Comparison of ENCODE assay signal across 1 cellular context in the genomic region with DNA sequence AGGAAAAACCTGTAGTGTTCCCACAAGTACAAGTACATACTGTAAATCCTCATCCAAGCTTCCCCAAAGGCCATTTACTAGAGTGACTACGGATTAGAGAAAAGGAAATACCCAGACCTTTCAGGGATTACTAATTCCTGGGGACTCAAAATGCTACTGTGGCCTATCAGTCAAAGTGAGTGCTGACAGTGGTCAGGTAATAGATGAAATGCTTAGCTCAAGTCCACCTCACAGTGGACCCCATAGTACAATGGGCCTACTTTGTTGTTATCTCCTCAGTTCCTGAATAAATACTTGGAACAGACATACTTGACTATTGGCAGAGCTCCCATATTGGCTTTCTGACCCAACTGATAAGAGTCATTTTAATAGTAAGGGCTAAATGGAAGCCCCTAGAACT.
TF ChIP-seq lines count a peak whose summit lies in the region.

No MANE protein-coding gene starts in this region.

TF ChIP-seq in HepG2, 621 proteins besides CTCF, POLR2A, EP300 and RAD21 (continued from another document and continues in another):
- TF ChIP-seq, protein P1, sequence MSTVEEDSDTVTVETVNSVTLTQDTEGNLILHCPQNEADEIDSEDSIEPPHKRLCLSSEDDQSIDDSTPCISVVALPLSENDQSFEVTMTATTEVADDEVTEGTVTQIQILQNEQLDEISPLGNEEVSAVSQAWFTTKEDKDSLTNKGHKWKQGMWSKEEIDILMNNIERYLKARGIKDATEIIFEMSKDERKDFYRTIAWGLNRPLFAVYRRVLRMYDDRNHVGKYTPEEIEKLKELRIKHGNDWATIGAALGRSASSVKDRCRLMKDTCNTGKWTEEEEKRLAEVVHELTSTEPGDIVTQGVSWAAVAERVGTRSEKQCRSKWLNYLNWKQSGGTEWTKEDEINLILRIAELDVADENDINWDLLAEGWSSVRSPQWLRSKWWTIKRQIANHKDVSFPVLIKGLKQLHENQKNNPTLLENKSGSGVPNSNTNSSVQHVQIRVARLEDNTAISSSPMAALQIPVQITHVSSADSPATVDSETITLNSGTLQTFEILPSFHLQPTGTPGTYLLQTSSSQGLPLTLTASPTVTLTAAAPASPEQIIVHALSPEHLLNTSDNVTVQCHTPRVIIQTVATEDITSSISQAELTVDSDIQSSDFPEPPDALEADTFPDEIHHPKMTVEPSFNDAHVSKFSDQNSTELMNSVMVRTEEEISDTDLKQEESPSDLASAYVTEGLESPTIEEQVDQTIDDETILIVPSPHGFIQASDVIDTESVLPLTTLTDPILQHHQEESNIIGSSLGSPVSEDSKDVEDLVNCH (CRISPR knock-in tag; IDR thresholded peaks at IDR 0.05) = no peak
- no peak for TF ChIP-seq SIN3B (IDR thresholded peaks at IDR 0.05; ENCODE audit: low read length)
- peak; percentile 82 for TF ChIP-seq HNF4A (CRISPR knock-in tag; IDR thresholded peaks at IDR 0.05)
- no peak for TF ChIP-seq ZNF33A (CRISPR knock-in tag; IDR thresholded peaks at IDR 0.05; ENCODE audit: borderline replicate concordance)
- TF ChIP-seq SOX13 (IDR thresholded peaks at IDR 0.05) = 0 out of 2 replicates have a peak, but pooled peaks have one; percentile 47
- TF ChIP-seq SOX13 (CRISPR knock-in tag; conservative IDR thresholded peaks at IDR 0.05 in 1 of 2, IDR thresholded peaks at IDR 0.05 in 1 of 2) = peak in 1 of 2 experiments; percentile 94; a peak in 2 of 4 replicates
- no peak for TF ChIP-seq ZFP62 (CRISPR knock-in tag; IDR thresholded peaks at IDR 0.05)
- TF ChIP-seq HOXA9 (CRISPR knock-in tag; IDR thresholded peaks at IDR 0.05; ENCODE audit: borderline replicate concordance) = no peak
- no peak for TF ChIP-seq REPIN1 (CRISPR knock-in tag; IDR thresholded peaks at IDR 0.05; ENCODE audit: borderline replicate concordance, low read depth)
- no peak for TF ChIP-seq DNMT1 (CRISPR knock-in tag; IDR thresholded peaks at IDR 0.05)
- TF ChIP-seq, protein P2, sequence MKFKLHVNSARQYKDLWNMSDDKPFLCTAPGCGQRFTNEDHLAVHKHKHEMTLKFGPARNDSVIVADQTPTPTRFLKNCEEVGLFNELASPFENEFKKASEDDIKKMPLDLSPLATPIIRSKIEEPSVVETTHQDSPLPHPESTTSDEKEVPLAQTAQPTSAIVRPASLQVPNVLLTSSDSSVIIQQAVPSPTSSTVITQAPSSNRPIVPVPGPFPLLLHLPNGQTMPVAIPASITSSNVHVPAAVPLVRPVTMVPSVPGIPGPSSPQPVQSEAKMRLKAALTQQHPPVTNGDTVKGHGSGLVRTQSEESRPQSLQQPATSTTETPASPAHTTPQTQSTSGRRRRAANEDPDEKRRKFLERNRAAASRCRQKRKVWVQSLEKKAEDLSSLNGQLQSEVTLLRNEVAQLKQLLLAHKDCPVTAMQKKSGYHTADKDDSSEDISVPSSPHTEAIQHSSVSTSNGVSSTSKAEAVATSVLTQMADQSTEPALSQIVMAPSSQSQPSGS (CRISPR knock-in tag; IDR thresholded peaks at IDR 0.05) = no peak
- no peak for TF ChIP-seq GFI1 (CRISPR knock-in tag; IDR thresholded peaks at IDR 0.05; ENCODE audit: borderline replicate concordance)
- TF ChIP-seq CBX1 (IDR thresholded peaks at IDR 0.05; ENCODE audit: low read depth) = no peak
- no peak for TF ChIP-seq FLYWCH1 (CRISPR knock-in tag; IDR thresholded peaks at IDR 0.05)
- TF ChIP-seq, protein P3, sequence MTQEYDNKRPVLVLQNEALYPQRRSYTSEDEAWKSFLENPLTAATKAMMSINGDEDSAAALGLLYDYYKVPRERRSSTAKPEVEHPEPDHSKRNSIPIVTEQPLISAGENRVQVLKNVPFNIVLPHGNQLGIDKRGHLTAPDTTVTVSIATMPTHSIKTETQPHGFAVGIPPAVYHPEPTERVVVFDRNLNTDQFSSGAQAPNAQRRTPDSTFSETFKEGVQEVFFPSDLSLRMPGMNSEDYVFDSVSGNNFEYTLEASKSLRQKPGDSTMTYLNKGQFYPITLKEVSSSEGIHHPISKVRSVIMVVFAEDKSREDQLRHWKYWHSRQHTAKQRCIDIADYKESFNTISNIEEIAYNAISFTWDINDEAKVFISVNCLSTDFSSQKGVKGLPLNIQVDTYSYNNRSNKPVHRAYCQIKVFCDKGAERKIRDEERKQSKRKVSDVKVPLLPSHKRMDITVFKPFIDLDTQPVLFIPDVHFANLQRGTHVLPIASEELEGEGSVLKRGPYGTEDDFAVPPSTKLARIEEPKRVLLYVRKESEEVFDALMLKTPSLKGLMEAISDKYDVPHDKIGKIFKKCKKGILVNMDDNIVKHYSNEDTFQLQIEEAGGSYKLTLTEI (CRISPR knock-in tag; conservative IDR thresholded peaks at IDR 0.05) = no peak
- peak; percentile 76 for TF ChIP-seq FOXA3 (CRISPR knock-in tag; IDR thresholded peaks at IDR 0.05)
- TF ChIP-seq ZNF33B (CRISPR knock-in tag; IDR thresholded peaks at IDR 0.05) = no peak
- no peak for TF ChIP-seq NFIB (CRISPR knock-in tag; IDR thresholded peaks at IDR 0.05; ENCODE audit: borderline replicate concordance)
- TF ChIP-seq, protein P4, sequence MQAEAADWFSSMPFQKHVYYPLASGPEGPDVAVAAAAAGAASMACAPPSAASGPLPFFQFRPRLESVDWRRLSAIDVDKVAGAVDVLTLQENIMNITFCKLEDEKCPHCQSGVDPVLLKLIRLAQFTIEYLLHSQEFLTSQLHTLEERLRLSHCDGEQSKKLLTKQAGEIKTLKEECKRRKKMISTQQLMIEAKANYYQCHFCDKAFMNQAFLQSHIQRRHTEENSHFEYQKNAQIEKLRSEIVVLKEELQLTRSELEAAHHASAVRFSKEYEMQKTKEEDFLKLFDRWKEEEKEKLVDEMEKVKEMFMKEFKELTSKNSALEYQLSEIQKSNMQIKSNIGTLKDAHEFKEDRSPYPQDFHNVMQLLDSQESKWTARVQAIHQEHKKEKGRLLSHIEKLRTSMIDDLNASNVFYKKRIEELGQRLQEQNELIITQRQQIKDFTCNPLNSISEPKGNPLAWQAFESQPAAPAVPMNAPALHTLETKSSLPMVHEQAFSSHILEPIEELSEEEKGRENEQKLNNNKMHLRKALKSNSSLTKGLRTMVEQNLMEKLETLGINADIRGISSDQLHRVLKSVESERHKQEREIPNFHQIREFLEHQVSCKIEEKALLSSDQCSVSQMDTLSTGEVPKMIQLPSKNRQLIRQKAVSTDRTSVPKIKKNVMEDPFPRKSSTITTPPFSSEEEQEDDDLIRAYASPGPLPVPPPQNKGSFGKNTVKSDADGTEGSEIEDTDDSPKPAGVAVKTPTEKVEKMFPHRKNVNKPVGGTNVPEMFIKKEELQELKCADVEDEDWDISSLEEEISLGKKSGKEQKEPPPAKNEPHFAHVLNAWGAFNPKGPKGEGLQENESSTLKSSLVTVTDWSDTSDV (CRISPR knock-in tag; IDR thresholded peaks at IDR 0.05) = no peak
- no peak for TF ChIP-seq TRIM24 (CRISPR knock-in tag; IDR thresholded peaks at IDR 0.05)
- TF ChIP-seq NCOA5 (CRISPR knock-in tag; IDR thresholded peaks at IDR 0.05) = no peak
- no peak for TF ChIP-seq TAF15 (IDR thresholded peaks at IDR 0.05; ENCODE audit: low read depth, low read length, poor library complexity, severe bottlenecking)
- TF ChIP-seq, protein P5, sequence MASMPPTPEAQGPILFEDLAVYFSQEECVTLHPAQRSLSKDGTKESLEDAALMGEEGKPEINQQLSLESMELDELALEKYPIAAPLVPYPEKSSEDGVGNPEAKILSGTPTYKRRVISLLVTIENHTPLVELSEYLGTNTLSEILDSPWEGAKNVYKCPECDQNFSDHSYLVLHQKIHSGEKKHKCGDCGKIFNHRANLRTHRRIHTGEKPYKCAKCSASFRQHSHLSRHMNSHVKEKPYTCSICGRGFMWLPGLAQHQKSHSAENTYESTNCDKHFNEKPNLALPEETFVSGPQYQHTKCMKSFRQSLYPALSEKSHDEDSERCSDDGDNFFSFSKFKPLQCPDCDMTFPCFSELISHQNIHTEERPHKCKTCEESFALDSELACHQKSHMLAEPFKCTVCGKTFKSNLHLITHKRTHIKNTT (CRISPR knock-in tag; IDR thresholded peaks at IDR 0.05) = no peak
- no peak for TF ChIP-seq FOXC1 (CRISPR knock-in tag; IDR thresholded peaks at IDR 0.05; ENCODE audit: borderline replicate concordance)
- no peak for TF ChIP-seq IRX3 (CRISPR knock-in tag; IDR thresholded peaks at IDR 0.05; ENCODE audit: borderline replicate concordance, low read depth)
- no peak for TF ChIP-seq ZNF354B (CRISPR knock-in tag; IDR thresholded peaks at IDR 0.05)
- TF ChIP-seq, protein P6, sequence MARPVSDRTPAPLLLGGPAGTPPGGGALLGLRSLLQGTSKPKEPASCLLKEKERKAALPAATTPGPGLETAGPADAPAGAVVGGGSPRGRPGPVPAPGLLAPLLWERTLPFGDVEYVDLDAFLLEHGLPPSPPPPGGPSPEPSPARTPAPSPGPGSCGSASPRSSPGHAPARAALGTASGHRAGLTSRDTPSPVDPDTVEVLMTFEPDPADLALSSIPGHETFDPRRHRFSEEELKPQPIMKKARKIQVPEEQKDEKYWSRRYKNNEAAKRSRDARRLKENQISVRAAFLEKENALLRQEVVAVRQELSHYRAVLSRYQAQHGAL (CRISPR knock-in tag; IDR thresholded peaks at IDR 0.05; ENCODE audit: not compliant biosample characterization) = no peak
- TF ChIP-seq HOXD1 (CRISPR knock-in tag; IDR thresholded peaks at IDR 0.05) = 0 out of 2 replicates have a peak, but pooled peaks have one; percentile 58
- peak; percentile 31; the same call in 1 of the 2 replicates for TF ChIP-seq SMAD3 (CRISPR knock-in tag; IDR thresholded peaks at IDR 0.05)
- no peak for TF ChIP-seq HCFC1 (IDR thresholded peaks at IDR 0.05; ENCODE audit: low read depth, low read length)
- TF ChIP-seq MBNL3 (CRISPR knock-in tag; conservative IDR thresholded peaks at IDR 0.05) = no peak
- TF ChIP-seq, protein P7, sequence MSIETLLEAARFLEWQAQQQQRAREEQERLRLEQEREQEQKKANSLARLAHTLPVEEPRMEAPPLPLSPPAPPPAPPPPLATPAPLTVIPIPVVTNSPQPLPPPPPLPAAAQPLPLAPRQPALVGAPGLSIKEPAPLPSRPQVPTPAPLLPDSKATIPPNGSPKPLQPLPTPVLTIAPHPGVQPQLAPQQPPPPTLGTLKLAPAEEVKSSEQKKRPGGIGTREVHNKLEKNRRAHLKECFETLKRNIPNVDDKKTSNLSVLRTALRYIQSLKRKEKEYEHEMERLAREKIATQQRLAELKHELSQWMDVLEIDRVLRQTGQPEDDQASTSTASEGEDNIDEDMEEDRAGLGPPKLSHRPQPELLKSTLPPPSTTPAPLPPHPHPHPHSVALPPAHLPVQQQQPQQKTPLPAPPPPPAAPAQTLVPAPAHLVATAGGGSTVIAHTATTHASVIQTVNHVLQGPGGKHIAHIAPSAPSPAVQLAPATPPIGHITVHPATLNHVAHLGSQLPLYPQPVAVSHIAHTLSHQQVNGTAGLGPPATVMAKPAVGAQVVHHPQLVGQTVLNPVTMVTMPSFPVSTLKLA (IDR thresholded peaks at IDR 0.05) = no peak
- TF ChIP-seq SP5 (CRISPR knock-in tag; IDR thresholded peaks at IDR 0.05; ENCODE audit: borderline replicate concordance, low read depth) = no peak
- TF ChIP-seq FOXK1 (CRISPR knock-in tag; IDR thresholded peaks at IDR 0.05; ENCODE audit: borderline replicate concordance, low read depth) = no peak
- no peak for TF ChIP-seq ZNF546 (CRISPR knock-in tag; conservative IDR thresholded peaks at IDR 0.05)
- TF ChIP-seq, protein P8, sequence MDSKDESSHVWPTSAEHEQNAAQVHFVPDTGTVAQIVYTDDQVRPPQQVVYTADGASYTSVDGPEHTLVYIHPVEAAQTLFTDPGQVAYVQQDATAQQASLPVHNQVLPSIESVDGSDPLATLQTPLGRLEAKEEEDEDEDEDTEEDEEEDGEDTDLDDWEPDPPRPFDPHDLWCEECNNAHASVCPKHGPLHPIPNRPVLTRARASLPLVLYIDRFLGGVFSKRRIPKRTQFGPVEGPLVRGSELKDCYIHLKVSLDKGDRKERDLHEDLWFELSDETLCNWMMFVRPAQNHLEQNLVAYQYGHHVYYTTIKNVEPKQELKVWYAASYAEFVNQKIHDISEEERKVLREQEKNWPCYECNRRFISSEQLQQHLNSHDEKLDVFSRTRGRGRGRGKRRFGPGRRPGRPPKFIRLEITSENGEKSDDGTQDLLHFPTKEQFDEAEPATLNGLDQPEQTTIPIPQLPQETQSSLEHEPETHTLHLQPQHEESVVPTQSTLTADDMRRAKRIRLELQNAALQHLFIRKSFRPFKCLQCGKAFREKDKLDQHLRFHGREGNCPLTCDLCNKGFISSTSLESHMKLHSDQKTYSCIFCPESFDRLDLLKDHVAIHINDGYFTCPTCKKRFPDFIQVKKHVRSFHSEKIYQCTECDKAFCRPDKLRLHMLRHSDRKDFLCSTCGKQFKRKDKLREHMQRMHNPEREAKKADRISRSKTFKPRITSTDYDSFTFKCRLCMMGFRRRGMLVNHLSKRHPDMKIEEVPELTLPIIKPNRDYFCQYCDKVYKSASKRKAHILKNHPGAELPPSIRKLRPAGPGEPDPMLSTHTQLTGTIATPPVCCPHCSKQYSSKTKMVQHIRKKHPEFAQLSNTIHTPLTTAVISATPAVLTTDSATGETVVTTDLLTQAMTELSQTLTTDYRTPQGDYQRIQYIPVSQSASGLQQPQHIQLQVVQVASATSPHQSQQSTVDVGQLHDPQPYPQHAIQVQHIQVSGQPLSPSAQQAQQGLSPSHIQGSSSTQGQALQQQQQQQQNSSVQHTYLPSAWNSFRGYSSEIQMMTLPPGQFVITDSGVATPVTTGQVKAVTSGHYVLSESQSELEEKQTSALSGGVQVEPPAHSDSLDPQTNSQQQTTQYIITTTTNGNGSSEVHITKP (CRISPR knock-in tag; IDR thresholded peaks at IDR 0.05; ENCODE audit: low read depth) = no peak
- TF ChIP-seq ATF1 (CRISPR knock-in tag; IDR thresholded peaks at IDR 0.05) = 0 out of 2 replicates have a peak, but pooled peaks have one; percentile 21
- TF ChIP-seq, protein P9, sequence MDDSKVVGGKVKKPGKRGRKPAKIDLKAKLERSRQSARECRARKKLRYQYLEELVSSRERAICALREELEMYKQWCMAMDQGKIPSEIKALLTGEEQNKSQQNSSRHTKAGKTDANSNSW (CRISPR knock-in tag; IDR thresholded peaks at IDR 0.05; ENCODE audit: borderline replicate concordance) = no peak
- no peak for TF ChIP-seq ZNF790 (CRISPR knock-in tag; IDR thresholded peaks at IDR 0.05; ENCODE audit: borderline replicate concordance)
- TF ChIP-seq, protein P10, sequence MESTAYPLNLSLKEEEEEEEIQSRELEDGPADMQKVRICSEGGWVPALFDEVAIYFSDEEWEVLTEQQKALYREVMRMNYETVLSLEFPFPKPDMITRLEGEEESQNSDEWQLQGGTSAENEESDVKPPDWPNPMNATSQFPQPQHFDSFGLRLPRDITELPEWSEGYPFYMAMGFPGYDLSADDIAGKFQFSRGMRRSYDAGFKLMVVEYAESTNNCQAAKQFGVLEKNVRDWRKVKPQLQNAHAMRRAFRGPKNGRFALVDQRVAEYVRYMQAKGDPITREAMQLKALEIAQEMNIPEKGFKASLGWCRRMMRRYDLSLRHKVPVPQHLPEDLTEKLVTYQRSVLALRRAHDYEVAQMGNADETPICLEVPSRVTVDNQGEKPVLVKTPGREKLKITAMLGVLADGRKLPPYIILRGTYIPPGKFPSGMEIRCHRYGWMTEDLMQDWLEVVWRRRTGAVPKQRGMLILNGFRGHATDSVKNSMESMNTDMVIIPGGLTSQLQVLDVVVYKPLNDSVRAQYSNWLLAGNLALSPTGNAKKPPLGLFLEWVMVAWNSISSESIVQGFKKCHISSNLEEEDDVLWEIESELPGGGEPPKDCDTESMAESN (CRISPR knock-in tag; conservative IDR thresholded peaks at IDR 0.05) = 0 out of 2 replicates have a peak, but pooled peaks have one; percentile 37
- peak; percentile 49; the same call in 1 of the 2 replicates for TF ChIP-seq ELF3 (CRISPR knock-in tag; IDR thresholded peaks at IDR 0.05)
- TF ChIP-seq ZNF766 (CRISPR knock-in tag; IDR thresholded peaks at IDR 0.05; ENCODE audit: borderline replicate concordance) = no peak
- no peak for TF ChIP-seq HNRNPLL (IDR thresholded peaks at IDR 0.05; ENCODE audit: low read depth, low read length, poor library complexity, severe bottlenecking)
- TF ChIP-seq KLF11 (CRISPR knock-in tag; IDR thresholded peaks at IDR 0.05) = no peak
- no peak for TF ChIP-seq NR1H2 (CRISPR knock-in tag; IDR thresholded peaks at IDR 0.05; ENCODE audit: borderline replicate concordance, low read depth)
- no peak for TF ChIP-seq ZNF775 (CRISPR knock-in tag; IDR thresholded peaks at IDR 0.05; ENCODE audit: borderline replicate concordance)
